ENCODE assay signal across 8 cellular contexts in the genomic region with DNA sequence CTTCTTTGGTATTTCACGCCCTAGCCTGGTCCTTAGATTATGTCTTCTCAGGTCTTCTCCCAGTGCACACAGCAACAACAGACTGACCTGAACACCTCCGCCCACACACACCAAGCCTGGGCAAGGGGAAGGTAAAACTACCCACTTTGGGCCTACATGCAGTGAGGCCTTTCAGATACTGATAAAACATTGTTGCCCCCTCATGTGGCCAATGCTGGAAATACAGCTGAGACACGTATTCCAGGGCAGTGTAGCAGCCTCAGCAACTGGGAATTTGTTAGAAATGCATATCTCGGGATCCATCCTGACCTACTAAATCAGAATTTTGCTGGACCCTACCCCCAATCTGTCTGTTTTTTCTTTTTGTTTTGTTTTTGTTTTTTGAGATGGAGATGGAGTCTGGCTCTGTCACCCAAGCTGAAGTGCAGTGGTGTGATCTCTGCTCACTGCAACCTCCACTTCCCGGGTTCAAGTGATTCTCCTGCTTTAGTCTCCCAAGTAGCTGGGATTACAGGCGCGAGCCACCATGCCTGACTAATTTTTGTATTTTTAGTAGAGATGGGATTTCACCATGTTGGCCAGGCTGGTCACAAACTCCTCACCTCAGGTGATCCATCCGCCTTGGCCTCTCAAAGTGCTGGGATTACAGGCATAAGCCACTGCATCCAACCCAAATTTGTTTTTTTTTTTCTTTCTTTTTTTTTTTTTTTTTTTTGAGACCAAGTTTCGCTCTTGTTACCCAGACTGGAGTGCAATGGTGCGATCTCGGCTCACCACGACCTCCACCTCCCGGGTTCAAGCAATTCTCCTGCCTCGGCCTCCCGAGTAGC. TPM values are rescaled to one million over a fixed set of nuclear protein-coding genes. Genes with fewer than 3 reads are reported as not detected.
DNase-seq lines count a peak whose midpoint lies in the region; TF ChIP-seq lines count a peak whose summit lies in the region.
"Not testable (repeated sequence)": the region's sequence is repeated elsewhere in the genome, so short reads cannot be mapped to it uniquely, and the experiment has no call there.

No MANE protein-coding gene starts in this region.

- H3K4me3 ChIP-seq in tibial artery, result not testable (repeated sequence)

- H3K4me1 Mint-ChIP-seq in brain, result not testable (repeated sequence)

- peak overlapping the region; percentile 71 to 93 (median 75) for H3K27ac Mint-ChIP-seq in brain

- intact Hi-C loops in tibial artery (cut with DNase I; ENCODE audit: low total_unique reads), result loop anchor here (5.0 kb wide), 1 partner anchor 50 kb away; no protein-coding TSS in a partner anchor

- peaks cover 26 to 48% (median 28%) of the 10 kb centered on the region in 3 donors for H3K36me3 ChIP-seq in tibial artery

- peak; percentile 59 to 82 for TF ChIP-seq CTCF in brain (conservative IDR thresholded peaks at IDR 0.05)
- peak; percentile 71 to 79 for TF ChIP-seq CTCF in tibial artery (IDR thresholded peaks at IDR 0.05)

- peak; percentile 82 for DNase-seq in GM03348 (ENCODE audit: low spot score)
- peak; percentile 52 for DNase-seq in HPDE6-E6E7 (ENCODE audit: extremely low spot score)
- DNase-seq in NCI-H69 (lab: John Stamatoyannopoulos, UW), result peak; percentile 79
- peak; percentile 81 for DNase-seq in activated CD4-positive, CD25-positive, alpha-beta regulatory T cell treated with anti-CD3 and anti-CD28 coated beads, Interleukin-2, amount 50 U/mL, for 72 hours
- DNase-seq in hepatic stellate cell (ENCODE audit: low spot score), result peak; percentile 80
- DNase-seq in pulmonary artery endothelial cell (ENCODE audit: low read depth, low spot score), result peak; percentile 46
- peak; percentile 85 to 86 for DNase-seq in tibial artery

- H3K27ac ChIP-seq in tibial artery, result not testable (repeated sequence)

- not testable (repeated sequence) for H3K27me3 Mint-ChIP-seq in brain

- not testable (repeated sequence) for H3K4me1 ChIP-seq in tibial artery

- peak overlapping the region in 1 of 5 experiments; percentile 18 for H3K4me3 Mint-ChIP-seq in brain

- H3K9me3 Mint-ChIP-seq in brain, result not testable (repeated sequence)

- not testable (repeated sequence) for H3K9me3 ChIP-seq in tibial artery

- peaks cover 33% of the 10 kb centered on the region for H3K36me3 Mint-ChIP-seq in brain

- not testable (repeated sequence) for H3K27me3 ChIP-seq in tibial artery

RNA-seq across cellular contexts. Expression of a gene that starts 19.5 kb away (rescaled TPM):
- polyA plus RNA-seq in brain (ENCODE audit: insufficient read depth, low read depth, low replicate concordance), result 40.7 TPM
- 12.5 and 18.6 TPM in 2 replicates for total RNA-seq in pulmonary artery endothelial cell

RNA-seq across cellular contexts. Expression of a gene that starts 20.1 kb away (rescaled TPM):
- 127 TPM for polyA plus RNA-seq in brain (ENCODE audit: insufficient read depth, low read depth, low replicate concordance)
- total RNA-seq in pulmonary artery endothelial cell, result 48.8 and 57.7 TPM in 2 replicates

RNA-seq across cellular contexts. Expression of a gene that starts 26.3 kb away (rescaled TPM):
- polyA plus RNA-seq in brain (ENCODE audit: insufficient read depth, low read depth, low replicate concordance), result 100 TPM
- total RNA-seq in pulmonary artery endothelial cell, result 53.0 and 67.9 TPM in 2 replicates

RNA-seq across cellular contexts. Expression of a gene that starts 29.1 kb away (rescaled TPM):
- 46.9 TPM for polyA plus RNA-seq in brain (ENCODE audit: insufficient read depth, low read depth, low replicate concordance)
- 2.6 and 2.8 TPM in 2 replicates for total RNA-seq in pulmonary artery endothelial cell

RNA-seq across cellular contexts. Expression of a gene that starts 40.4 kb away (rescaled TPM):
- polyA plus RNA-seq in brain (ENCODE audit: insufficient read depth, low read depth, low replicate concordance), result 39.4 TPM
- 4.0 and 4.5 TPM in 2 replicates for total RNA-seq in pulmonary artery endothelial cell
